Comparison of ENCODE assay signal across 1 cellular context in the genomic region with DNA sequence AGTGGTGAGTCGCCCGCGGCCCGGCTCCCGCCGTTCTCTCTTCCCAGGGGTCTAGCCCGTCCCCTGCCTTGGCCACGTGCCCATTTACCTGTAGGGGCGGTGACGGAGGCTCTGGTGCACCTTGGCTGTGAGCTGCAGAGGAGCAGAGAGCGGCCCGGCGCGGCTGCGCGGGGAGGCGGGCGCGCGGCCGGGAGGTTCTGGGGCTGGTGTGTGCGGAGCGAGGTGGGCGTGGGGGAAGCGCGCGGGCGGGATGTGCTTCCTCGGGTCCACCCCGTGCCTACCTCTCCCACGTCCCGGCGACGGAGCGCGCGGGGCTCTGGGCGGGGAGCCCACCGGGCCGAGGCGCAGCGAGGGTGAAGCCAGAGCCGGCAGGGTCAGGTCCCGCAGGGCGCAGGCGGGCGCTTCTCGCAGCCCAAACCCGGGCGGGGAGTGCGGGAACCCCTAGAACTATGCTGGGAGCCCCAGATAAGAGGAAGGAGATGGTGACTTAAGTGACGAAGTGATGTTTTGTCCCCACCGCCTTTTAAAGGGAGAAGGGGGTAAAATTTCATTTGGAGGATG.
TF ChIP-seq lines count a peak whose summit lies in the region.

No MANE protein-coding gene starts in this region.

TF ChIP-seq in A549, 52 proteins besides CTCF, POLR2A, EP300 and RAD21 (continued from another document):
- TF ChIP-seq, protein P1, sequence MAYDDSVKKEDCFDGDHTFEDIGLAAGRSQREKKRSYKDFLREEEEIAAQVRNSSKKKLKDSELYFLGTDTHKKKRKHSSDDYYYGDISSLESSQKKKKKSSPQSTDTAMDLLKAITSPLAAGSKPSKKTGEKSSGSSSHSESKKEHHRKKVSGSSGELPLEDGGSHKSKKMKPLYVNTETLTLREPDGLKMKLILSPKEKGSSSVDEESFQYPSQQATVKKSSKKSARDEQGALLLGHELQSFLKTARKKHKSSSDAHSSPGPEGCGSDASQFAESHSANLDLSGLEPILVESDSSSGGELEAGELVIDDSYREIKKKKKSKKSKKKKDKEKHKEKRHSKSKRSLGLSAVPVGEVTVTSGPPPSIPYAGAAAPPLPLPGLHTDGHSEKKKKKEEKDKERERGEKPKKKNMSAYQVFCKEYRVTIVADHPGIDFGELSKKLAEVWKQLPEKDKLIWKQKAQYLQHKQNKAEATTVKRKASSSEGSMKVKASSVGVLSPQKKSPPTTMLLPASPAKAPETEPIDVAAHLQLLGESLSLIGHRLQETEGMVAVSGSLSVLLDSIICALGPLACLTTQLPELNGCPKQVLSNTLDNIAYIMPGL (CRISPR knock-in tag; IDR thresholded peaks at IDR 0.05; ENCODE audit: borderline replicate concordance), result no peak
- TF ChIP-seq FOSB (CRISPR knock-in tag; IDR thresholded peaks at IDR 0.05), result no peak
- no peak for TF ChIP-seq FOSL2 (IDR thresholded peaks at IDR 0.05)
- TF ChIP-seq FOSL2 (CRISPR knock-in tag; IDR thresholded peaks at IDR 0.05), result no peak
- TF ChIP-seq JUN (IDR thresholded peaks at IDR 0.05), result no peak
TF ChIP-seq in A549: peak in this region for 3.
